Comparison of ENCODE assay signal across 8 cellular contexts in the genomic region with DNA sequence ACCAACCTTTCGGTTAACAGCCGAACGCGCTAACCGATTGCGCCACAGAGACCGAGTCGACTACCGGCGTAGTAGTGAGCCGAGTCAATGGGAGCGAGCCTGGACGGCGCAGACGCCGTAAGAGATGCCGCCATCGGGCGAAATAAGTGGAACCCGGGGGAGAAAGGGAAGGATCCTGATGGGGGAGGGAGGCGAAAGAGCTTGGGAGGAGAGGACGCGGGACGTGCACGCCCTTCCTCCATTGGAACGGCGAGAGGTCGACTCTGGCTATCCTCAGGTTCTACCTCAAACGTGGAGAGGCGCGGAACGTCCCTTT.
DNase-seq lines count a peak whose midpoint lies in the region; TF ChIP-seq lines count a peak whose summit lies in the region.

No MANE protein-coding gene starts in this region.

- no peaks in the 10 kb centered on the region for H4K20me1 ChIP-seq in OCI-LY1 (ENCODE audit: insufficient read depth, low read length)

- H3K4me3 ChIP-seq in OCI-LY1 (ENCODE audit: low read depth, low read length, poor library complexity, severe bottlenecking) = peak overlapping the region; percentile 91

- H3K9me2 ChIP-seq in OCI-LY1 (ENCODE audit: low read depth, low read length) = no peaks in the 10 kb centered on the region

- peak overlapping the region; percentile 87 for H3K4me2 ChIP-seq in OCI-LY1 (ENCODE audit: low read length)

- 0 out of 2 replicates have a peak, but pooled peaks cover 4% of the 10 kb centered on the region for H3F3A ChIP-seq in OCI-LY1 (ENCODE audit: insufficient read depth, low read length)

- no peaks in the 10 kb centered on the region for H3K9me3 ChIP-seq in OCI-LY1 (ENCODE audit: low read length)

- H3K4me1 ChIP-seq in OCI-LY1 (ENCODE audit: insufficient read depth, low read length, severe bottlenecking) = peaks cover 41% of the 10 kb centered on the region

- peaks cover 5% of the 10 kb centered on the region; the same call in 1 of the 2 replicates for H3K27me3 ChIP-seq in OCI-LY1 (ENCODE audit: insufficient read depth, low read length)

- H3K79me2 ChIP-seq in OCI-LY1 (ENCODE audit: insufficient read depth, low read length) = peaks cover 10% of the 10 kb centered on the region

- no peak for TF ChIP-seq CTCF in OCI-LY1 (IDR thresholded peaks at IDR 0.05; ENCODE audit: low read length)

- H3K9ac ChIP-seq in OCI-LY1 (ENCODE audit: low read length) = peak overlapping the region; percentile 90

- peak overlapping the region; percentile 68 for H3K27ac ChIP-seq in OCI-LY1 (ENCODE audit: low read depth, low read length, poor library complexity, severe bottlenecking)

- H2AFZ ChIP-seq in OCI-LY1 (ENCODE audit: low read length) = peak overlapping the region; percentile 77

- H3K36me3 ChIP-seq in OCI-LY1 (ENCODE audit: insufficient read depth, low read length) = peaks cover 28% of the 10 kb centered on the region

- DNase-seq in NCI-H1436 (lab: John Stamatoyannopoulos, UW) = peak; percentile 88
- no peak for DNase-seq in NCI-H1436 treated with DMSO at 0.1 percent for 48 hours (lab: John Stamatoyannopoulos, UW)
- peak in 63 of 76 experiments; percentile 19 to 86 (median 63) for DNase-seq in HUDEP-2 (lab: John Stamatoyannopoulos, UW; ENCODE audit: unreplicated experiment in 76 of 76)
- DNase-seq in activated T-cell treated with anti-CD3 and anti-CD28 coated beads for 24 hours (ENCODE audit: low read depth) = peak; percentile 78
- peak; percentile 59 for DNase-seq in epidermal melanocyte (ENCODE audit: insufficient read length, low spot score)
- peak; percentile 73 for DNase-seq in middle frontal gyrus (ENCODE audit: extremely low spot score, low spot score)
- peak; percentile 54 to 64 for DNase-seq in stimulated activated CD8-positive, alpha-beta memory T cell treated with anti-CD3 and anti-CD28 coated beads, Interleukin-15, amount 100 ng/mL, for 48 hours (ENCODE audit: low read depth in 2 of 2)
